Comparison of ENCODE assay signal across 2 cellular contexts in genomic region chr6:155078331-155078745, GRCh38.
TF ChIP-seq lines count a peak whose summit lies in the region.

No MANE protein-coding gene starts in this region.

TF ChIP-seq in GM23338, 12 proteins besides CTCF, POLR2A, EP300 and RAD21 (continued from another document):
- no peak for TF ChIP-seq REST (IDR thresholded peaks at IDR 0.05; ENCODE audit: unreplicated experiment)
- no peak for TF ChIP-seq ETS1 (IDR thresholded peaks at IDR 0.05)
- TF ChIP-seq CREB1 (CRISPR knock-in tag; IDR thresholded peaks at IDR 0.05; ENCODE audit: low read depth) = no peak
- no peak for TF ChIP-seq JUNB (IDR thresholded peaks at IDR 0.05; ENCODE audit: unreplicated experiment)
- no peak for TF ChIP-seq ZNF114 (CRISPR knock-in tag; IDR thresholded peaks at IDR 0.05)
- TF ChIP-seq EZH2 (IDR thresholded peaks at IDR 0.05; ENCODE audit: low read depth, unreplicated experiment) = no peak
- no peak for TF ChIP-seq ZNF462 (CRISPR knock-in tag; IDR thresholded peaks at IDR 0.05)
- no peak for TF ChIP-seq STAT1 (IDR thresholded peaks at IDR 0.05; ENCODE audit: unreplicated experiment)
- TF ChIP-seq POLR2AphosphoS5 (IDR thresholded peaks at IDR 0.05; ENCODE audit: low read depth) = no peak
- TF ChIP-seq EZH2phosphoT487 (IDR thresholded peaks at IDR 0.05; ENCODE audit: unreplicated experiment) = no peak
- TF ChIP-seq ZNF331 (CRISPR knock-in tag; IDR thresholded peaks at IDR 0.05; ENCODE audit: low read depth) = no peak
TF ChIP-seq in GM23338: peak in this region for 0.

TF ChIP-seq in H1, 55 proteins besides CTCF, POLR2A, EP300 and RAD21 (continued from another document):
- TF ChIP-seq GTF2F1 (IDR thresholded peaks at IDR 0.05; ENCODE audit: borderline replicate concordance, low read depth, low read length) (no peak), TEAD4 (IDR thresholded peaks at IDR 0.05; ENCODE audit: low read depth, low read length) (no peak), BCL11A (IDR thresholded peaks at IDR 0.05; ENCODE audit: low read depth in 2 of 2, low read length in 2 of 2) (no peak), RXRA (IDR thresholded peaks at IDR 0.05; ENCODE audit: insufficient read depth, low read depth, low read length) (no peak), RFX5 (IDR thresholded peaks at IDR 0.05; ENCODE audit: borderline replicate concordance, low read depth, low read length) (no peak), SP1 (IDR thresholded peaks at IDR 0.05; ENCODE audit: low read depth, low read length) (no peak), MAX (IDR thresholded peaks at IDR 0.05) (no peak), CHD7 (IDR thresholded peaks at IDR 0.05; ENCODE audit: insufficient replicate concordance, low read length) (no peak)
